In the genomic region with DNA sequence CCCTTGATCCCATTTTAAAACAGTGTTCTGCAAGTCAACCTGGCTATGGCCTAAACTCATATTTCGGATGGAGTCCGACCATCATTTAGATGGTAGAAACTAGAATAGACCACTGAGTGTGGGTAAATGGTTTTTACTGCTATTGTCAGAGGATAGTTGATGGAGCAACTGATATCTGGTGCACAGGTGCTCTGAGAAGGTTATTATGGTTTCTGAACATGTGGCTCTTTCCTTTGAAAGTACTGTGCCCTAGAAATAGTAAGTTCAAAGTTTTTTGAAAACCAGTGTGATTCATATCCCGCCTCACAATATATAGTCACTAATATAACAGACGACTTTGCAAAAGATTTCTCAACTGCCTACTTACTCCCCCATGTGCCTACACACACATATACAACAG, we compare ENCODE assay signal across 14 cellular contexts.
DNase-seq lines count a peak whose midpoint lies in the region; ATAC-seq, FAIRE-seq and TF ChIP-seq lines count a peak whose summit lies in the region.
"Had no signal": no experiment of that assay in that cellular context is flagged by ENCODE, and none has a peak within 500 bp of the region (broad histone marks: within the 10 kb centered on the region; RNA-seq: fewer than 3 reads in every experiment).

No MANE protein-coding gene starts in this region.

- no peak for TF ChIP-seq CTCF in bronchial epithelial cell (IDR thresholded peaks at IDR 0.05; ENCODE audit: insufficient read depth, low read length, severe bottlenecking)
- TF ChIP-seq CTCF in coronary artery (IDR thresholded peaks at IDR 0.05), result no peak

- peak overlapping the region in 6 of 7 donors; percentile 50 to 78 (median 72) for H3K4me3 Mint-ChIP-seq in CD8-positive, alpha-beta memory T cell

- H3K4me1 Mint-ChIP-seq in CD8-positive, alpha-beta memory T cell, result peaks cover 29 to 31% (median 30%) of the 10 kb centered on the region in 3 donors

- no peaks in the 10 kb centered on the region for H3K27me3 Mint-ChIP-seq in CD8-positive, alpha-beta memory T cell

- peak; percentile 38 for ATAC-seq in GM18870 (IDR thresholded peaks at IDR 0.05; ENCODE audit: unreplicated experiment)
- no peak for ATAC-seq in GM18520 (IDR thresholded peaks at IDR 0.05; ENCODE audit: unreplicated experiment)
- ATAC-seq: upper lobe of right lung had no signal

- H3K36me3 ChIP-seq in CD8-positive, alpha-beta memory T cell (ENCODE audit: insufficient read depth, low read length), result no peaks in the 10 kb centered on the region
- H3K36me3 ChIP-seq in KOPT-K1 (ENCODE audit: insufficient read depth, low read length) (no peaks in the 10 kb centered on the region), bronchial epithelial cell (ENCODE audit: control insufficient read depth, insufficient read depth, low read length) (no peaks in the 10 kb centered on the region)
- H3K36me3 ChIP-seq: cardiac muscle cell, sigmoid colon, SJCRH30, upper lobe of right lung had no signal

- peaks cover 0 to 7% (median 3%) of the 10 kb centered on the region in 3 donors for H3K36me3 Mint-ChIP-seq in CD8-positive, alpha-beta memory T cell

- CTCF ChIA-PET in CD8-positive, alpha-beta memory T cell (lab: Charles Lee), result no interaction called here

- H3K4me1 ChIP-seq in CD8-positive, alpha-beta memory T cell (ENCODE audit: insufficient read depth, low read length), result peaks cover 30% of the 10 kb centered on the region
- H3K4me1 ChIP-seq: sigmoid colon, SJCRH30 had no signal

- POLR2A ChIA-PET in CD8-positive, alpha-beta memory T cell (lab: Charles Lee), result interaction anchor here (3.9 kb wide), 1 partner anchor 65 kb away, joined by 50 read pairs; a partner anchor contains a TSS

- peak overlapping the region in 7 of 8 donors; percentile 57 to 96 (median 91) for H3K27ac Mint-ChIP-seq in CD8-positive, alpha-beta memory T cell

- H3K9me3 ChIP-seq in CD8-positive, alpha-beta memory T cell (ENCODE audit: low read length), result no peaks in the 10 kb centered on the region
- H3K9me3 ChIP-seq in KOPT-K1 (ENCODE audit: insufficient read depth, low read length, poor library complexity, severe bottlenecking), result peaks cover 18% of the 10 kb centered on the region
- H3K9me3 ChIP-seq: SJCRH30, upper lobe of right lung had no signal

- peak in 2 of 5 donors; percentile 22 for DNase-seq in CD8-positive, alpha-beta memory T cell
- peak; percentile 10 for DNase-seq in bronchial epithelial cell (ENCODE audit: low read depth)
- no peak for DNase-seq in SW 1271 (lab: John Stamatoyannopoulos, UW)
- no peak for DNase-seq in NCI-H1092 treated with DMSO at 0.1 percent for 48 hours (lab: John Stamatoyannopoulos, UW)
- DNase-seq in coronary artery (ENCODE audit: low spot score), result no peak
- DNase-seq: Kasumi-1, NCI-H345, sigmoid colon, SJCRH30, upper lobe of right lung had no signal

- peak overlapping the region; percentile 30 for H3K4me3 ChIP-seq in CD8-positive, alpha-beta memory T cell (ENCODE audit: low read length)
- H3K4me3 ChIP-seq in bronchial epithelial cell (ENCODE audit: low read depth, low read length) (no peak overlapping the region), coronary artery (no peak overlapping the region)
- H3K4me3 ChIP-seq: cardiac muscle cell, sigmoid colon, SJCRH30, upper lobe of right lung had no signal

- no peak overlapping the region for H3K27ac ChIP-seq in CD8-positive, alpha-beta memory T cell (ENCODE audit: low read depth, low read length)
- H3K27ac ChIP-seq in KOPT-K1 (ENCODE audit: low read depth, low read length, poor library complexity, severe bottlenecking) (peak overlapping the region; percentile 58), coronary artery (no peak overlapping the region)
- H3K27ac ChIP-seq: cardiac muscle cell, sigmoid colon, SJCRH30, upper lobe of right lung had no signal

- no peaks in the 10 kb centered on the region for H3K27me3 ChIP-seq in CD8-positive, alpha-beta memory T cell (ENCODE audit: insufficient read depth, low read length, poor library complexity, severe bottlenecking)
- no peaks in the 10 kb centered on the region for H3K27me3 ChIP-seq in bronchial epithelial cell (ENCODE audit: control insufficient read depth, insufficient read depth, low read length)
- H3K27me3 ChIP-seq: cardiac muscle cell, sigmoid colon, SJCRH30, upper lobe of right lung had no signal

- FAIRE-seq in bronchial epithelial cell (lab: Jason Lieb, UNC), result no peak

- H3K9me3 Mint-ChIP-seq in CD8-positive, alpha-beta memory T cell, result peaks cover 0 to 4% (median 0%) of the 10 kb centered on the region in 5 donors
